In the genomic region with DNA sequence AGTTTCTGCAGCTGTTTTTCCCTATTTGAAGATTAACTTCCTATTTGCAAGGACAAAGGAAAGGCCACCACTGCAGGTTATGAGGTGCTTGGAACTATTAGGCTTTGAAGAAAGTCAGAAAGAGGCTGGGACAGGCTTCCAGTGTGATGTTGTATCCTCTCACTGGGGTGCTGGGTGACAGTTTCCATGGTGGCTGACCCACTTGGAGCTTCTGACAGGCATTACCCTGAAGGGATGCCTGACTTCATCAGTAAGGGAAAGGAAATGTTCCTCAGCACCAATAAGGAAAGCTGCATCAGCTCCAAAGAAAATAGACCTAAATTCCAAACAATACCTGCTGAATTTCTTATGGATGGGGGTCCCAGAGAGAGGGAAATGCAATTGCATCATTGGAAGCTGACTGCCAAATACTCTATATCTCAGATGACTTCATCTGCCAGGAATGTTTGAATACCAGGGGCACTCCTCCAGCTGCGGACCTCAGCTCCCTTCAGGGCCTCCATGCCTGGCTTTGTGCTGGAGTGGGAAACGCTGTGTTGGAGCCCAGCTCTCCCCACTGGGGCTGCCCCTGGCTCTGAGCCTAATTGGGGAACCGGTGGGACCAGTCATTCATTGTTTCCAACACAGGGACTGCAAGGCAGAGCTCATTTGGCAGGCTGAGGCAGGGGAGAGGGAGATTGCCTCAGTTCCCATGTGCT, we compare ENCODE assay signal across 8 cellular contexts.
DNase-seq lines count a peak whose midpoint lies in the region; ATAC-seq and TF ChIP-seq lines count a peak whose summit lies in the region.

No MANE protein-coding gene starts in this region.

- H3K27ac ChIP-seq in neuronal stem cell (replicated peaks; ENCODE audit: low read length), result peak overlapping the region; percentile 58
- no peak overlapping the region for H3K27ac ChIP-seq in CD8-positive, alpha-beta T cell (ENCODE audit: low read depth, low read length)

- H2BK15ac ChIP-seq in neuronal stem cell (ENCODE audit: low read length), result no peak overlapping the region

- no peak overlapping the region for H2AFZ ChIP-seq in neuronal stem cell (ENCODE audit: low read length)

- no peak overlapping the region for H3K4ac ChIP-seq in neuronal stem cell (ENCODE audit: low read length)

- no peaks in the 10 kb centered on the region for H3K27me3 ChIP-seq in neuronal stem cell (ENCODE audit: control insufficient read depth in 3 of 3, insufficient read depth in 3 of 3, low read depth in 1 of 3, low read length in 3 of 3)
- H3K27me3 ChIP-seq in CD8-positive, alpha-beta T cell (ENCODE audit: insufficient read depth, low read length), result no peaks in the 10 kb centered on the region

- H4K8ac ChIP-seq in neuronal stem cell (ENCODE audit: low read depth, low read length), result no peak overlapping the region

- no peak overlapping the region for H2BK12ac ChIP-seq in neuronal stem cell (ENCODE audit: low read length)

- H3K36me3 ChIP-seq in neuronal stem cell (replicated peaks in 1 of 2; ENCODE audit: control insufficient read depth in 2 of 2, insufficient read depth in 2 of 2, low read length in 2 of 2), result peaks cover 0 to 30% of the 10 kb centered on the region in 2 donors
- no peaks in the 10 kb centered on the region for H3K36me3 ChIP-seq in CD8-positive, alpha-beta T cell (ENCODE audit: insufficient read depth, low read length)

- POLR2A ChIA-PET in CD8-positive, alpha-beta T cell (lab: Charles Lee), result no interaction called here

- H4K91ac ChIP-seq in neuronal stem cell (ENCODE audit: low read depth, low read length, poor library complexity), result no peak overlapping the region

- H3K9me3 Mint-ChIP-seq in CD8-positive, alpha-beta T cell, result no peaks in the 10 kb centered on the region

- no peaks in the 10 kb centered on the region for H3K27me3 Mint-ChIP-seq in CD8-positive, alpha-beta T cell (ENCODE audit: low read depth)

- no peaks in the 10 kb centered on the region for H3K4me1 Mint-ChIP-seq in CD8-positive, alpha-beta T cell (ENCODE audit: low read depth)

- no peak overlapping the region for H2BK5ac ChIP-seq in neuronal stem cell (ENCODE audit: low read length)

- H3K27ac Mint-ChIP-seq in CD8-positive, alpha-beta T cell, result no peak overlapping the region

- peak overlapping the region; percentile 15 for H3K4me2 ChIP-seq in neuronal stem cell (ENCODE audit: insufficient read depth, low read length, poor library complexity, severe bottlenecking)

- no peak overlapping the region for H3K18ac ChIP-seq in neuronal stem cell (ENCODE audit: low read length)

- ATAC-seq in CD8-positive, alpha-beta T cell, result no peak
- ATAC-seq in GM18867 (IDR thresholded peaks at IDR 0.05; ENCODE audit: unreplicated experiment), result no peak

- no peak for TF ChIP-seq CTCF in CD8-positive, alpha-beta T cell (IDR thresholded peaks at IDR 0.05)

- DNase-seq in C1 segment of cervical spinal cord (lab: John Stamatoyannopoulos, UW) (peak in 10 of 14 donors; percentile 9 to 85 (median 38)), NCI-H345 (lab: John Stamatoyannopoulos, UW) (peak; percentile 75), fibroblast of peridontal ligament (ENCODE audit: extremely low read depth) (peak; percentile 78), neuronal stem cell (ENCODE audit: low spot score) (peak; percentile 42), mesenteric fat pad (ENCODE audit: low spot score) (no peak), GM19240 (ENCODE audit: insufficient read length, low spot score) (no peak)
- no peak for DNase-seq in CD8-positive, alpha-beta T cell

- H3K4me3 Mint-ChIP-seq in CD8-positive, alpha-beta T cell, result no peak overlapping the region

- no peak overlapping the region for H2BK120ac ChIP-seq in neuronal stem cell (ENCODE audit: low read depth, low read length)

- H3K36me3 Mint-ChIP-seq in CD8-positive, alpha-beta T cell, result peaks cover 6% of the 10 kb centered on the region

- H3K79me1 ChIP-seq in neuronal stem cell (ENCODE audit: low read depth, low read length), result no peaks in the 10 kb centered on the region

- H3K14ac ChIP-seq in neuronal stem cell (ENCODE audit: low read length), result no peak overlapping the region

- H3K4me3 ChIP-seq in neuronal stem cell (ENCODE audit: low read length in 2 of 2), result no peak overlapping the region
- no peak overlapping the region for H3K4me3 ChIP-seq in CD8-positive, alpha-beta T cell (ENCODE audit: low read depth, low read length)

- no peaks in the 10 kb centered on the region for H3K9me3 ChIP-seq in neuronal stem cell (replicated peaks in 1 of 2; ENCODE audit: control insufficient read depth in 2 of 2, insufficient read depth in 1 of 2, low read depth in 1 of 2, low read length in 2 of 2)
- no peaks in the 10 kb centered on the region for H3K9me3 ChIP-seq in CD8-positive, alpha-beta T cell (ENCODE audit: low read length)

- no peak overlapping the region for H3K9ac ChIP-seq in neuronal stem cell (ENCODE audit: low read depth, low read length, poor library complexity)

- WGBS in neuronal stem cell (ENCODE audit: extremely low coverage in 2 of 2, insufficient read length in 2 of 2, insufficient replicate concordance in 1 of 2), 2 donors, result no CpG with 5 or more reads among the region's 3 CpGs

- H3K4me1 ChIP-seq in neuronal stem cell (ENCODE audit: control insufficient read depth in 2 of 2, insufficient read depth in 1 of 2, low read depth in 1 of 2, low read length in 2 of 2), result peaks cover 10 to 24% of the 10 kb centered on the region in 2 donors
- no peaks in the 10 kb centered on the region for H3K4me1 ChIP-seq in CD8-positive, alpha-beta T cell (ENCODE audit: insufficient read depth, low read length)

- intact Hi-C loops in CD8-positive, alpha-beta T cell (cut with DNase I, micrococcal nuclease), result no loop called here

- H2AK5ac ChIP-seq in neuronal stem cell (ENCODE audit: low read depth, low read length), result no peak overlapping the region

- H3K23ac ChIP-seq in neuronal stem cell (ENCODE audit: low read depth, low read length, poor library complexity), result no peak overlapping the region

- CTCF ChIA-PET in CD8-positive, alpha-beta T cell (lab: Charles Lee), result interaction anchor here (1.1 kb wide), 1 partner anchor 34 kb away, joined by 3 read pairs; no protein-coding TSS in a partner anchor

Comparison
In these comparisons a context has a peak if more than half of its experiments do, and no peak if none do; other contexts are left out.
1. DNase-seq: peak in C1 segment of cervical spinal cord (10 of 14), NCI-H345 (single experiment), fibroblast of peridontal ligament (single experiment) and neuronal stem cell (single experiment); none in CD8-positive, alpha-beta T cell (0 of 7), mesenteric fat pad (single experiment) and GM19240 (single experiment).